In the genomic region with DNA sequence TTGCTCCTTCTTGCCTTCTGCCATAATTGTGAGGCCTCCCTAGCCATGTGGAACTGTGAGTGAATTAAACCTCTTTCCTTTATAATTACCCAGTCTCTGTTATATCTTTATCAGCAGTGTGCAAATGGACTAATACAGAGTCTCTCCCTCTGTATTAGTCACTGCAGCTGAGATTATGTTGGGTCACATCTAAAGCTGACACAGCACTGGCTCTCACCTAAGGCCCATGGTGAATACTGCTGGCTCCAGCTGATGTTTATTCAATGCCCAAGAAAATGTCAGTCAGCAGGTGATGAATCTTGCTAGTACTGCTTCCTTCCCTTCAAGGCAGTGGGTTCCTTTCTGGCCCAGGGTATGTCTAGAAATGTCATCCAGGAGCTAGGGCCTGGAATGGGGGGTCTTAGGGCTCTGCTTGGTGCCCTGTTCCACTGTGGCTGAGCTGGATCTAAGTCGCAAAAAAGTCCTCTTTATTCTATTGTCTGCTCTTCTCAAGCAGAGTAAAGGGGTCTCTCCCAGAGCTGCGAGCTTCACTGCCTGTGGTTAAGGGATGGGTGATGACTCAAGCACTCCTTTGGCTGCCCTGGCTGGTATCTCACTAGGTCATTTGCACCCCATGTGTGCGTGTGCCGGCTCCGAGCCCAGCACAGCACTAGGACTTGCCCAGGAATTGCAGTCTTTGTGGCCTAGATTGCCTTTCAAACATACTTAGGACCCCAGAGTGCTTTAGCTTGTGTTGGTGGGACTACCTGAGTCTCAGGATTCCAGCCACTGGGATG, we compare ENCODE assay signal across 28 cellular contexts. TPM values are rescaled to one million over a fixed set of nuclear protein-coding genes. Genes with fewer than 3 reads are reported as not detected.
A peak's percentile ranks its signal among the peaks of the same experiment; 100 is the strongest.
DNase-seq lines count a peak whose midpoint lies in the region; ATAC-seq, FAIRE-seq and TF ChIP-seq lines count a peak whose summit lies in the region.
"Had no signal": no experiment of that assay in that cellular context is flagged by ENCODE, and none has a peak within 500 bp of the region (broad histone marks: within the 10 kb centered on the region; RNA-seq: fewer than 3 reads in every experiment).

No MANE protein-coding gene starts in this region.

- H3K79me2 ChIP-seq in astrocyte (ENCODE audit: insufficient read depth, low read length), result no peaks in the 10 kb centered on the region
- H3K79me2 ChIP-seq in OCI-LY7 (ENCODE audit: insufficient read depth, low read depth, low read length), result no peaks in the 10 kb centered on the region

- BruUV-seq in OCI-LY7 (replicated peaks; lab: Mats Ljungman, UMichigan), result no TSS peak

- no peaks in the 10 kb centered on the region for H4K20me1 ChIP-seq in astrocyte (ENCODE audit: insufficient read depth, low read length)
- no peaks in the 10 kb centered on the region for H4K20me1 ChIP-seq in OCI-LY7 (ENCODE audit: insufficient read depth, low read length)

- ATAC-seq in left ventricle myocardium superior (peak; percentile 44), HG02885 (IDR thresholded peaks at IDR 0.05; ENCODE audit: poor library complexity, unreplicated experiment) (no peak), HG02642 (IDR thresholded peaks at IDR 0.05; ENCODE audit: poor library complexity, unreplicated experiment) (no peak)
- no peak for ATAC-seq in stimulated activated naive CD8-positive, alpha-beta T cell treated with anti-CD3 and anti-CD28 coated beads, Interleukin-15, Interleukin-2, amounts not matched to agents 100 U/mL and 50 U/mL, for 24 hours
- ATAC-seq: activated CD8-positive, alpha-beta T cell treated with anti-CD3 and anti-CD28 coated beads, Interleukin-2, amount 10 ng/mL, durations not matched to agents 7 days and 5 days; HCT116; right cardiac atrium had no signal

- H3K36me3 Mint-ChIP-seq in astrocyte (ENCODE audit: low read depth, unreplicated experiment), result no peaks in the 10 kb centered on the region
- H3K36me3 Mint-ChIP-seq: type B pancreatic cell had no signal

- peaks cover 0 to 17% of the 10 kb centered on the region in 2 donors for H3K9me3 ChIP-seq in right atrium auricular region
- H3K9me3 ChIP-seq in astrocyte (ENCODE audit: insufficient read depth, low read depth, low read length), result no peaks in the 10 kb centered on the region
- 0 out of 2 replicates have a peak, but pooled peaks cover 4% of the 10 kb centered on the region for H3K9me3 ChIP-seq in OCI-LY7 (ENCODE audit: low read length)
- H3K9me3 ChIP-seq: adrenal gland, Caco-2 had no signal

- FAIRE-seq in astrocyte (lab: Jason Lieb, UNC), result no peak
- FAIRE-seq: A204.1, HTR-8/SVneo had no signal

- DNase-seq in left ventricle myocardium superior (no peak), right atrium auricular region (ENCODE audit: low spot score) (no peak), astrocyte (ENCODE audit: low read depth) (peak; percentile 87), glomerular visceral epithelial cell (ENCODE audit: extremely low spot score) (peak; percentile 89), OCI-LY7 (ENCODE audit: low spot score) (no peak)
- no peak for DNase-seq in stimulated activated naive CD8-positive, alpha-beta T cell treated with anti-CD3 and anti-CD28 coated beads, Interleukin-15, Interleukin-2, amounts not matched to agents 100 U/mL and 50 U/mL, for 24 hours
- DNase-seq: activated CD4-positive, CD25-positive, alpha-beta regulatory T cell treated with anti-CD3 and anti-CD28 coated beads, Interleukin-2, amount 50 U/mL, for 72 hours; activated CD8-positive, alpha-beta T cell treated with anti-CD3 and anti-CD28 coated beads, Interleukin-2, amount 10 ng/mL, durations not matched to agents 7 days and 5 days; activated naive CD4-positive, alpha-beta T cell; activated T-cell treated with anti-CD3 and anti-CD28 coated beads, Interleukin-2, amount 50 U/mL, for 24 hours; adrenal gland; Caco-2; central memory CD4-positive, alpha-beta T cell; dorsolateral prefrontal cortex; foreskin melanocyte; hippocampal formation; NCI-H1048; NCI-H187 treated with DMSO at 0.1 percent for 48 hours; occipital lobe; SHP77 treated with DMSO at 0.1 percent for 48 hours; stimulated activated CD4-positive, alpha-beta T cell treated with anti-CD3 and anti-CD28 coated beads, Interleukin-15, amount 100 ng/mL, for 24 hours had no signal

- H3K4me2 ChIP-seq in astrocyte (ENCODE audit: low read length), result peak overlapping the region; percentile 33
- no peak overlapping the region for H3K4me2 ChIP-seq in OCI-LY7 (ENCODE audit: low read length)

- no peak overlapping the region for H3K9ac ChIP-seq in astrocyte (ENCODE audit: low read length)

- intact Hi-C loops in left ventricle myocardium superior (cut with micrococcal nuclease), result no loop called here
- intact Hi-C loops in OCI-LY7 (cut with micrococcal nuclease; ENCODE audit: unreplicated experiment), result no loop called here

- H3K4me1 Mint-ChIP-seq in astrocyte (ENCODE audit: low read depth, unreplicated experiment), result peaks cover 16% of the 10 kb centered on the region

- H3K4me3 ChIP-seq in right atrium auricular region, result no peak overlapping the region
- H3K4me3 ChIP-seq in astrocyte (ENCODE audit: insufficient read depth, low read depth, low read length), result no peak overlapping the region
- no peak overlapping the region for H3K4me3 ChIP-seq in OCI-LY7 (ENCODE audit: low read depth, low read length, poor library complexity, severe bottlenecking)
- H3K4me3 ChIP-seq: adrenal gland, dorsolateral prefrontal cortex had no signal

- H3K27me3 ChIP-seq in right atrium auricular region, result no peaks in the 10 kb centered on the region
- no peaks in the 10 kb centered on the region for H3K27me3 ChIP-seq in astrocyte (ENCODE audit: insufficient read depth, low read length)
- H3K27me3 ChIP-seq: adrenal gland, dorsolateral prefrontal cortex had no signal

- H3K4me1 ChIP-seq in right atrium auricular region (no peaks in the 10 kb centered on the region), astrocyte (ENCODE audit: insufficient read depth, low read length) (peaks cover 14% of the 10 kb centered on the region), OCI-LY7 (ENCODE audit: insufficient read depth, low read length, poor library complexity, severe bottlenecking) (no peaks in the 10 kb centered on the region)
- H3K4me1 ChIP-seq: adrenal gland, Caco-2 had no signal

- H2AFZ ChIP-seq in astrocyte (ENCODE audit: low read depth, low read length), result no peak overlapping the region
- H2AFZ ChIP-seq in OCI-LY7 (ENCODE audit: low read length), result no peak overlapping the region

- H3K4me3 Mint-ChIP-seq in astrocyte (ENCODE audit: unreplicated experiment), result no peak overlapping the region
- H3K4me3 Mint-ChIP-seq: activated CD8-positive, alpha-beta T cell treated with anti-CD3 and anti-CD28 coated beads, Interleukin-2, amount 10 ng/mL, durations not matched to agents 7 days and 5 days; activated T-cell treated with anti-CD3 and anti-CD28 coated beads, Interleukin-2, amount 50 U/mL, for 24 hours; type B pancreatic cell had no signal

- TF ChIP-seq CTCF in right atrium auricular region (IDR thresholded peaks at IDR 0.05), result no peak
- TF ChIP-seq CTCF in astrocyte (IDR thresholded peaks at IDR 0.05; ENCODE audit: insufficient read depth, low read depth, low read length), result no peak
- no peak for TF ChIP-seq CTCF in OCI-LY7 (conservative IDR thresholded peaks at IDR 0.05; ENCODE audit: low read length)

- H3K36me3 ChIP-seq in right atrium auricular region, result no peaks in the 10 kb centered on the region
- no peaks in the 10 kb centered on the region for H3K36me3 ChIP-seq in astrocyte (ENCODE audit: insufficient read depth, low read length)
- H3K36me3 ChIP-seq in OCI-LY7 (ENCODE audit: insufficient read depth, low read length), result no peaks in the 10 kb centered on the region
- H3K36me3 ChIP-seq: adrenal gland had no signal

- H3K27me3 Mint-ChIP-seq in astrocyte (ENCODE audit: low read depth, unreplicated experiment), result no peaks in the 10 kb centered on the region
- H3K27me3 Mint-ChIP-seq: activated T-cell treated with anti-CD3 and anti-CD28 coated beads, Interleukin-2, amount 50 U/mL, for 24 hours; type B pancreatic cell had no signal

- peaks cover 6% of the 10 kb centered on the region for H3K9me3 Mint-ChIP-seq in astrocyte (ENCODE audit: unreplicated experiment)

- H3K27ac ChIP-seq in right atrium auricular region (no peak overlapping the region), astrocyte (ENCODE audit: low read depth, low read length) (peak overlapping the region; percentile 10), OCI-LY7 (ENCODE audit: low read depth, low read length, poor library complexity, severe bottlenecking) (no peak overlapping the region)
- H3K27ac ChIP-seq: adrenal gland, dorsolateral prefrontal cortex had no signal

- peak overlapping the region; percentile 28 for H3K27ac Mint-ChIP-seq in astrocyte (ENCODE audit: unreplicated experiment)
- H3K27ac Mint-ChIP-seq: activated CD8-positive, alpha-beta T cell treated with anti-CD3 and anti-CD28 coated beads, Interleukin-2, amount 10 ng/mL, durations not matched to agents 7 days and 5 days; activated T-cell treated with anti-CD3 and anti-CD28 coated beads, Interleukin-2, amount 50 U/mL, for 24 hours; type B pancreatic cell had no signal

- CTCF ChIA-PET in OCI-LY7 (lab: Charles Lee; ENCODE audit: unreplicated experiment), result no interaction called here

- no peaks in the 10 kb centered on the region for H3K9me2 ChIP-seq in OCI-LY7 (ENCODE audit: insufficient read depth, low read length)

- POLR2A ChIA-PET in OCI-LY7 (lab: Charles Lee), result no interaction called here

RNA-seq across cellular contexts. Expression of a gene that starts 29.9 kb away (rescaled TPM):
- total RNA-seq in left ventricle myocardium superior, result 25.2 TPM
- total RNA-seq in right atrium auricular region, result 10 to 100 TPM in 1 of 2 donors, 1 to 10 TPM in 1; 5.4 to 14.5 TPM
- total RNA-seq in astrocyte, result 0.50 and 1.2 TPM in 2 replicates
- not detected in 2 replicates for total RNA-seq in OCI-LY7 (2014; rRNA removed; shearing (Covaris generic))
- total RNA-seq in OCI-LY7 (2022), result not detected in 2 replicates
- total RNA-seq: activated CD8-positive, alpha-beta T cell treated with anti-CD3 and anti-CD28 coated beads, Interleukin-2, amount 10 ng/mL, durations not matched to agents 7 days and 5 days had no signal

Comparison
In these comparisons a context has a peak if more than half of its experiments do, and no peak if none do; other contexts are left out.
1. DNase-seq: peak in astrocyte (single experiment) and glomerular visceral epithelial cell (single experiment); none in left ventricle myocardium superior (single experiment), right atrium auricular region (single experiment), stimulated activated naive CD8-positive, alpha-beta T cell treated with anti-CD3 and anti-CD28 coated beads, Interleukin-15, Interleukin-2, amounts not matched to agents 100 U/mL and 50 U/mL, for 24 hours (single experiment) and OCI-LY7 (single experiment).